8 cellular contexts compared by ENCODE assay signal in genomic region chr2:230865324-230865765, GRCh38. TPM values are rescaled to one million over a fixed set of nuclear protein-coding genes. Genes with fewer than 3 reads are reported as not detected.
DNase-seq lines count a peak whose midpoint lies in the region; ATAC-seq and TF ChIP-seq lines count a peak whose summit lies in the region.

No MANE protein-coding gene starts in this region.

- ATAC-seq in naive B cell (ENCODE audit: low read depth in 2 of 2) = no peak
- ATAC-seq in HG03432 (IDR thresholded peaks at IDR 0.05; ENCODE audit: unreplicated experiment) = no peak
- ATAC-seq in GM21529 (IDR thresholded peaks at IDR 0.05; ENCODE audit: unreplicated experiment) = no peak
- ATAC-seq in HG03039 (IDR thresholded peaks at IDR 0.05; ENCODE audit: unreplicated experiment) = no peak
- no peak for ATAC-seq in GM21723 (IDR thresholded peaks at IDR 0.05; ENCODE audit: unreplicated experiment)

- H3K9me3 Mint-ChIP-seq in naive B cell = no peaks in the 10 kb centered on the region

- no peaks in the 10 kb centered on the region for H3K36me3 ChIP-seq in BE2C
- no peaks in the 10 kb centered on the region for H3K36me3 ChIP-seq in HUES6 (ENCODE audit: control insufficient read depth, insufficient read depth, low read length)

- peak overlapping the region in 3 of 6 donors; percentile 70 to 92 (median 80) for H3K27ac Mint-ChIP-seq in naive B cell

- H3K9me3 ChIP-seq in BE2C (no peaks in the 10 kb centered on the region), HUES6 (ENCODE audit: control insufficient read depth, insufficient read depth, low read depth, low read length) (no peaks in the 10 kb centered on the region)

- H3K4me3 ChIP-seq in BE2C (ENCODE audit: low read depth, low read length) = peak overlapping the region; percentile 92
- peak overlapping the region; percentile 84 for H3K4me3 ChIP-seq in HUES6 (ENCODE audit: low read depth, low read length)
- peak overlapping the region; percentile 77 for H3K4me3 ChIP-seq in choroid plexus epithelial cell (ENCODE audit: low read depth, low read length)

- H3K4me1 Mint-ChIP-seq in naive B cell = peaks cover 62 to 73% (median 63%) of the 10 kb centered on the region in 3 donors

- H3K4me1 ChIP-seq in BE2C (peaks cover 20% of the 10 kb centered on the region), HUES6 (ENCODE audit: control insufficient read depth, insufficient read depth, low read length) (peaks cover 69% of the 10 kb centered on the region)

- peak overlapping the region; percentile 95 for H3K27ac ChIP-seq in HUES6 (ENCODE audit: low read depth, low read length)

- peak overlapping the region; percentile 92 for H3K9ac ChIP-seq in HUES6 (ENCODE audit: low read length)

- no peak for TF ChIP-seq CTCF in BE2C (IDR thresholded peaks at IDR 0.05; ENCODE audit: low read depth, low read length)
- no peak for TF ChIP-seq CTCF in choroid plexus epithelial cell (conservative IDR thresholded peaks at IDR 0.05; ENCODE audit: low read depth, low read length)

- no peaks in the 10 kb centered on the region for H3K27me3 ChIP-seq in BE2C
- peaks cover 12% of the 10 kb centered on the region for H3K27me3 ChIP-seq in HUES6 (ENCODE audit: control insufficient read depth, insufficient read depth, low read length)

- peak overlapping the region; percentile 85 to 95 (median 92) for H3K4me3 Mint-ChIP-seq in naive B cell

- no peak for DNase-seq in BE2C
- DNase-seq in choroid plexus epithelial cell (ENCODE audit: low read depth) = no peak
- DNase-seq in naive B cell = no peak

- no peaks in the 10 kb centered on the region for H3K36me3 Mint-ChIP-seq in naive B cell

- H3K27me3 Mint-ChIP-seq in naive B cell = peaks cover 0 to 8% (median 0%) of the 10 kb centered on the region in 3 donors

RNA-seq across cellular contexts. Expression of gene ITM2C, which starts 0.6 kb away (rescaled TPM):
- polyA plus RNA-seq in BE2C (2012; ENCODE audit: insufficient read depth, insufficient read length, low read depth) = 1,292 TPM
- polyA plus RNA-seq in naive B cell (ENCODE audit: low read depth in 6 of 6) = 100 to 1,000 TPM in 3 of 6 donors, 10 to 100 TPM in 3; 48.3 to 120 (median 100) TPM

RNA-seq across cellular contexts. Expression of gene GPR55, which starts 59.7 kb away (rescaled TPM):
- not detected for polyA plus RNA-seq in BE2C (2012; ENCODE audit: insufficient read depth, insufficient read length, low read depth)
- polyA plus RNA-seq in naive B cell (ENCODE audit: low read depth in 6 of 6) = under 1 TPM in 3 of 6 donors, not detected in 3; 0.12 to 0.56 (median 0.21) TPM
